Comparison of ENCODE assay signal across 20 cellular contexts in genomic region chr22:40599731-40600130, GRCh38.
"Had no signal": no experiment of that assay in that cellular context is flagged by ENCODE, and none has a peak within 500 bp of the region (broad histone marks: within the 10 kb centered on the region; RNA-seq: fewer than 3 reads in every experiment).

No MANE protein-coding gene starts in this region.

- H3K27me3 Mint-ChIP-seq: naive thymus-derived CD8-positive, alpha-beta T cell had no signal

- H3K27me3 ChIP-seq: foreskin keratinocyte, hepatocyte, ovary, suprapubic skin, thyroid gland, upper lobe of left lung, uterus had no signal

- H3K9me3 ChIP-seq: mucosa of descending colon, ovary, suprapubic skin, thyroid gland, upper lobe of left lung, uterus had no signal

- H3K4me3 Mint-ChIP-seq: naive thymus-derived CD8-positive, alpha-beta T cell; neural crest cell had no signal

- H3K9me3 Mint-ChIP-seq: naive thymus-derived CD8-positive, alpha-beta T cell; neural crest cell had no signal

- DNase-seq: dermis blood vessel endothelial cell; erythroblast; foreskin keratinocyte; left colon; left ventricle myocardium superior; mesendoderm; mucosa of descending colon; naive thymus-derived CD8-positive, alpha-beta T cell; nucleus accumbens; ovary; right cardiac atrium; stimulated activated CD4-positive, alpha-beta T cell treated with anti-CD3 and anti-CD28 coated beads, Interleukin-2, amount 100 ng/mL, for 48 hours; stimulated activated naive CD8-positive, alpha-beta T cell treated with anti-CD3 and anti-CD28 coated beads, Interleukin-15, Interleukin-2, amounts not matched to agents 100 U/mL and 50 U/mL, for 24 hours; thyroid gland; upper lobe of left lung; uterus had no signal

- ATAC-seq: foreskin keratinocyte; left colon; left ventricle myocardium superior; mucosa of descending colon; naive thymus-derived CD8-positive, alpha-beta T cell; right cardiac atrium; stimulated activated naive CD8-positive, alpha-beta T cell treated with anti-CD3 and anti-CD28 coated beads, Interleukin-15, Interleukin-2, amounts not matched to agents 100 U/mL and 50 U/mL, for 24 hours had no signal

- H3K36me3 Mint-ChIP-seq: naive thymus-derived CD8-positive, alpha-beta T cell had no signal

- H3K4me3 ChIP-seq: hepatocyte, mucosa of descending colon, ovary, smooth muscle cell, suprapubic skin, thyroid gland, upper lobe of left lung, uterus had no signal

- H3K27ac ChIP-seq: foreskin keratinocyte, hepatocyte, ovary, suprapubic skin, upper lobe of left lung, uterus had no signal

- H3K36me3 ChIP-seq: ovary, suprapubic skin, thyroid gland, upper lobe of left lung, uterus had no signal
